ENCODE assay signal across 8 cellular contexts in the genomic region with DNA sequence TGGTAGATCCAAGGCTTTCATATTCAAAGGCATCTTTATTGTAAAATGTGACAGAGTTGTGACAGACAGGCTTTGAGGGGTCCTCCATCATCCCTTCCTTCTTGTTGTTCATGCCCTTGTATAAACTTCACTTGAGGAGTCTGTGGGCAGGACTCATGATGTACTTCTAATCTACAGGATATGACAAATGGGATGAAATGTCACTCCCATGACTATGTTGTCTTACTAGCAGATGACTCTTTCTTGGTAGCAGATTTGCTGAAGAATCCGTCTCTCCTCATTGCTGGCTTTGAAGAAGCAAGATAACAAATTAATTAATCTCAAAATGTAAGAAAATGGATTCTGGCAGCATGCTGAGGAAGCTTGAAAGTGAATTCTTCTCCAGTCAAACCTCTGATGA.
"Had no signal": no experiment of that assay in that cellular context is flagged by ENCODE, and none has a peak within 500 bp of the region (broad histone marks: within the 10 kb centered on the region; RNA-seq: fewer than 3 reads in every experiment).

No MANE protein-coding gene starts in this region.

- DNase-seq: GM23248, GOT3, H7, HFFc6, IMR-90 had no signal

- H3K27ac ChIP-seq: GM23248 had no signal

- ATAC-seq: HCT116, K562 had no signal

- H3K27ac Mint-ChIP-seq: HFFc6 had no signal

- H3K4me1 ChIP-seq: HAP-1 had no signal

- H3K4me3 Mint-ChIP-seq: HFFc6 had no signal

- H3K4me3 ChIP-seq: GM23248, HAP-1, K562 had no signal
